25 cellular contexts compared by ENCODE assay signal in genomic region chr5:79263290-79263689, GRCh38. TPM values are rescaled to one million over a fixed set of nuclear protein-coding genes. Genes with fewer than 3 reads are reported as not detected.
DNase-seq lines count a peak whose midpoint lies in the region; ATAC-seq and TF ChIP-seq lines count a peak whose summit lies in the region.
"Had no signal": no experiment of that assay in that cellular context is flagged by ENCODE, and none has a peak within 500 bp of the region (broad histone marks: within the 10 kb centered on the region; RNA-seq: fewer than 3 reads in every experiment).

No MANE protein-coding gene starts in this region.

- DNase-seq in GM12865 (ENCODE audit: low read depth) = peak; percentile 87
- peak; percentile 31 for DNase-seq in NAMALWA (ENCODE audit: low spot score)
- DNase-seq in HCEC 1CT = no peak
- no peak for DNase-seq in kidney glomerular epithelial cell (lab: John Stamatoyannopoulos, UW)
- DNase-seq: activated CD8-positive, alpha-beta memory T cell treated with anti-CD3 and anti-CD28 coated beads for 24 hours; amniotic stem cell; Caco-2; foreskin fibroblast; hypothalamus; kidney; mammary epithelial cell; naive B cell; NCI-H2171 treated with DMSO at 0.1 percent for 48 hours; NCI-H774; PC-3; right lobe of liver; SHP77 treated with DMSO at 0.1 percent for 48 hours; transverse colon had no signal

- ATAC-seq in GM21576 (IDR thresholded peaks at IDR 0.05; ENCODE audit: unreplicated experiment) (peak; percentile 54), gastroesophageal sphincter (no peak)
- ATAC-seq: PC-3, right lobe of liver had no signal

- no peaks in the 10 kb centered on the region for H3K9me3 ChIP-seq in iPS-20b (ENCODE audit: insufficient read depth, low read depth, low read length)
- no peaks in the 10 kb centered on the region for H3K9me3 ChIP-seq in gastroesophageal sphincter
- H3K9me3 ChIP-seq: Caco-2, right lobe of liver, transverse colon had no signal

- H3K36me3 ChIP-seq in iPS-20b (ENCODE audit: insufficient read depth, low read depth, low read length) (no peaks in the 10 kb centered on the region), gastroesophageal sphincter (no peaks in the 10 kb centered on the region)
- H3K36me3 ChIP-seq: cardiac muscle cell, right lobe of liver had no signal

- no peak for TF ChIP-seq POLR2A in gastroesophageal sphincter (IDR thresholded peaks at IDR 0.05)

- H3K27me3 ChIP-seq in iPS-20b (ENCODE audit: insufficient read depth, low read length) (no peaks in the 10 kb centered on the region), gastroesophageal sphincter (no peaks in the 10 kb centered on the region)
- H3K27me3 ChIP-seq: cardiac muscle cell, right lobe of liver, transverse colon had no signal

- TF ChIP-seq CTCF in GM12865 (IDR thresholded peaks at IDR 0.05; ENCODE audit: insufficient read depth, low read depth, low read length, missing control alignments) (no peak), gastroesophageal sphincter (IDR thresholded peaks at IDR 0.05) (no peak)

- H3K9ac ChIP-seq in iPS-20b (ENCODE audit: low read depth, low read length) = peak overlapping the region; percentile 10; the same call in 1 of the 2 replicates
- H3K9ac ChIP-seq: parathyroid adenoma had no signal

- H3K4me3 ChIP-seq in GM12865 (ENCODE audit: low read depth, low read length) (no peak overlapping the region), iPS-20b (ENCODE audit: low read length) (no peak overlapping the region), gastroesophageal sphincter (no peak overlapping the region)
- H3K4me3 ChIP-seq: cardiac muscle cell, right lobe of liver, transverse colon had no signal

- TF ChIP-seq EP300 in gastroesophageal sphincter (IDR thresholded peaks at IDR 0.05) = no peak

- H3K4me1 ChIP-seq in iPS-20b (ENCODE audit: insufficient read depth, low read length) (peaks cover 19% of the 10 kb centered on the region; the same call in 1 of the 2 replicates), gastroesophageal sphincter (peaks cover 0 to 45% (median 0%) of the 10 kb centered on the region in 3 donors)
- H3K4me1 ChIP-seq: Caco-2, parathyroid adenoma, right lobe of liver had no signal

- H3K27ac ChIP-seq in iPS-20b (ENCODE audit: low read length) (no peak overlapping the region), gastroesophageal sphincter (no peak overlapping the region)
- H3K27ac ChIP-seq: cardiac muscle cell, epithelial cell of prostate, parathyroid adenoma, right lobe of liver, transverse colon, VCaP had no signal

- WGBS in gastroesophageal sphincter (ENCODE audit: low coverage in 1 of 2), 2 donors = 75 to 78% methylated on average over 7 of the region's 7 CpGs

RNA-seq across cellular contexts. Expression of gene JMY, which starts 27.4 kb away (rescaled TPM):
- 10 to 100 TPM; 33.1 to 54.2 (median 46.5) TPM for total RNA-seq in gastroesophageal sphincter

Comparison
In these comparisons a context has a peak if more than half of its experiments do, and no peak if none do; other contexts are left out.
1. DNase-seq: peak in GM12865 (single experiment) and NAMALWA (single experiment); none in HCEC 1CT (single experiment) and kidney glomerular epithelial cell (single experiment).